15 cellular contexts compared by ENCODE assay signal in the genomic region with DNA sequence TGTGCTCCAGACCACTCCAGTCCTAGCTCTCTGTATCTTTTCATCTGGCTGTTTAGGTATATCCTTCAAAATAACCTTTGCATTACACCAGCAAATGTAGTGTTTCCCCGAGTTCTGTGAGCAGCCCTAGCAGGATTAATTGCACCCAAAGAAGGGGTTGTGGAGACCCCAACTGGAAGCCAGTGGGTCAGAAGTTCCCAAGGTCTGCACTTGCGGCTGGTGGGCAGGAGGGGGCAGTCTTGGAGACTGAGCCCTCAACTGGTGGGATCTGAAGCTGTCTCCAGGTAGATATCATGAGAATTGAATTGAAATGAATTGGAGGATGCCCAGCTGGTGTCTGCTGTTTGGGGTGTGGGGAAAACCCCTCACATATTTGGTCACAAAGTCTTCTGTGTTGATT.
"Had no signal": no experiment of that assay in that cellular context is flagged by ENCODE, and none has a peak within 500 bp of the region (broad histone marks: within the 10 kb centered on the region; RNA-seq: fewer than 3 reads in every experiment).

No MANE protein-coding gene starts in this region.

- H3K4me3 ChIP-seq: ascending aorta, pancreas, sigmoid colon, thyroid gland, uterus had no signal

- H3K27ac ChIP-seq: ascending aorta, pancreas, sigmoid colon, thyroid gland, uterus had no signal

- H3K9me3 ChIP-seq: ascending aorta, pancreas, sigmoid colon, thyroid gland, uterus had no signal

- H3K4me1 Mint-ChIP-seq: activated naive CD8-positive, alpha-beta T cell treated with anti-CD3 and anti-CD28 coated beads, Interleukin-2, amount 50 U/mL, for 24 hours; stimulated activated naive B cell treated with anti-CD40 and anti-IgM and Interleukin-4, amounts not matched to agents 10 μg/mL and 1 μg/mL and 100 μg/mL, for 72 hours had no signal

- DNase-seq: activated CD4-positive, alpha-beta T cell treated with anti-CD3 and anti-CD28 coated beads, Interleukin-2, amount 50 U/mL, for 48 hours; activated naive CD4-positive, alpha-beta T cell treated with anti-CD3 and anti-CD28 coated beads for 36 hours; activated naive CD8-positive, alpha-beta T cell treated with anti-CD3 and anti-CD28 coated beads, Interleukin-2, amount 50 U/mL, for 24 hours; effector memory CD8-positive, alpha-beta T cell; erythroblast; pancreas; sigmoid colon; stimulated activated naive B cell treated with anti-CD40 and anti-IgM and Interleukin-4, amounts not matched to agents 10 μg/mL and 1 μg/mL and 100 μg/mL, for 72 hours; thyroid gland; uterus had no signal

- H3K4me3 Mint-ChIP-seq: activated naive CD4-positive, alpha-beta T cell treated with anti-CD3 and anti-CD28 coated beads for 36 hours; activated naive CD8-positive, alpha-beta T cell treated with anti-CD3 and anti-CD28 coated beads, Interleukin-2, amount 50 U/mL, for 24 hours; dendritic cell treated with granulocyte-macrophage colony-stimulating factor and Interleukin-4, amounts not matched to agents 40 ng/mL and 50 ng/mL, for 4 days; effector memory CD8-positive, alpha-beta T cell; stimulated activated naive B cell treated with anti-CD40 and anti-IgM and Interleukin-4, amounts not matched to agents 10 μg/mL and 1 μg/mL and 100 μg/mL, for 72 hours had no signal

- H3K36me3 ChIP-seq: ascending aorta, pancreas, sigmoid colon, thyroid gland, uterus had no signal

- H3K4me1 ChIP-seq: ascending aorta, pancreas, sigmoid colon, thyroid gland, uterus had no signal

- FAIRE-seq: bronchial epithelial cell, islet of Langerhans, pancreas had no signal

- H3K9me3 Mint-ChIP-seq: activated T-helper 2 cell treated with anti-CD3 and anti-CD28 coated beads, Interferon-gamma antibody, Interleukin-2, Interleukin-4, amounts not matched to agents 10 μg/mL and 5 μg/mL and 100 μg/mL, durations not matched to agents 14 hours and 24 hours and 36 hours had no signal

- H3K27me3 Mint-ChIP-seq: activated naive CD8-positive, alpha-beta T cell treated with anti-CD3 and anti-CD28 coated beads, Interleukin-2, amount 50 U/mL, for 24 hours; dendritic cell treated with granulocyte-macrophage colony-stimulating factor and Interleukin-4, amounts not matched to agents 40 ng/mL and 50 ng/mL, for 4 days; effector memory CD8-positive, alpha-beta T cell had no signal

- H3K36me3 Mint-ChIP-seq: stimulated activated naive B cell treated with anti-CD40 and anti-IgM and Interleukin-4, amounts not matched to agents 10 μg/mL and 1 μg/mL and 100 μg/mL, for 72 hours had no signal

- H3K27me3 ChIP-seq: ascending aorta, pancreas, sigmoid colon, thyroid gland, uterus had no signal

- H3K27ac Mint-ChIP-seq: activated naive CD4-positive, alpha-beta T cell treated with anti-CD3 and anti-CD28 coated beads for 36 hours; activated naive CD8-positive, alpha-beta T cell treated with anti-CD3 and anti-CD28 coated beads, Interleukin-2, amount 50 U/mL, for 24 hours; activated T-helper 2 cell treated with anti-CD3 and anti-CD28 coated beads, Interferon-gamma antibody, Interleukin-2, Interleukin-4, amounts not matched to agents 10 μg/mL and 5 μg/mL and 100 μg/mL, durations not matched to agents 14 hours and 24 hours and 36 hours; dendritic cell treated with granulocyte-macrophage colony-stimulating factor and Interleukin-4, amounts not matched to agents 40 ng/mL and 50 ng/mL, for 4 days; effector memory CD8-positive, alpha-beta T cell; stimulated activated naive B cell treated with anti-CD40 and anti-IgM and Interleukin-4, amounts not matched to agents 10 μg/mL and 1 μg/mL and 100 μg/mL, for 72 hours had no signal
